In the genomic region with DNA sequence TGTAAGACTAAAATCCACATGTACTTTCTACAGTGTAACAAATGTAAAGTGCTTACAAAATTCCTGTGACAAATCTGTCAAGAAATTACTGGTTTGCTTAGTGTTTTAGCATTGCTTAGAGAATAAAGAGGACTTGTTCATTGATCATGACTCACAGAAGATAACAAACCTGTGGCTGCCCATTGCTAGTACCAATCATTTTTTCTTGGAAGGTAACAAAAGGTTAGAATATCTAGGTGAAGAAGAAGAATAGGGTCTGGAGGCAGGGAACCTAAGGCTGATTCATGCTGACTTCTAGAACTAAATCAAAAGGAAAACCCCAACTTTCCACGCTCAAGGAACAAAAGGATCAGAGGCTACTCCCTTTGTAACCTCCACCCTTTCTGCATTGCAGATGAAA, we compare ENCODE assay signal across 16 cellular contexts.
DNase-seq lines count a peak whose midpoint lies in the region; ATAC-seq lines count a peak whose summit lies in the region.
"Had no signal": no experiment of that assay in that cellular context is flagged by ENCODE, and none has a peak within 500 bp of the region (broad histone marks: within the 10 kb centered on the region; RNA-seq: fewer than 3 reads in every experiment).

No MANE protein-coding gene starts in this region.

- no peak overlapping the region for H3K27ac Mint-ChIP-seq in activated T-helper 17 cell treated with anti-CD3 and anti-CD28 coated beads, Interleukin-2, amount 50 U/mL, for 72 hours
- H3K27ac Mint-ChIP-seq: CD4-positive, CD25-positive, alpha-beta regulatory T cell; HFFc6 had no signal

- H3K36me3 Mint-ChIP-seq in activated T-helper 17 cell treated with anti-CD3 and anti-CD28 coated beads, Interleukin-2, amount 50 U/mL, for 72 hours (ENCODE audit: low read depth), result no peaks in the 10 kb centered on the region
- H3K36me3 Mint-ChIP-seq: CD4-positive, CD25-positive, alpha-beta regulatory T cell had no signal

- no peaks in the 10 kb centered on the region for H3K4me1 Mint-ChIP-seq in activated T-helper 17 cell treated with anti-CD3 and anti-CD28 coated beads, Interleukin-2, amount 50 U/mL, for 72 hours
- H3K4me1 Mint-ChIP-seq: CD4-positive, CD25-positive, alpha-beta regulatory T cell had no signal

- H3K27ac ChIP-seq in epithelial cell of prostate, result no peak overlapping the region
- H3K27ac ChIP-seq: BLaER1 treated with 17β-estradiol and CSF1 and Interleukin-3, amounts not matched to agents 10 nM and 100 nM; HL-60 had no signal

- in situ Hi-C loops in Caki2 (cut with HindIII; ENCODE audit: low pct_unique_long_range_greater_than_20kb, low sequenced_read_pairs), result no loop called here

- DNase-seq in Caki2 (ENCODE audit: low read depth), result peak; percentile 60
- peak; percentile 6 for DNase-seq in epithelial cell of prostate (ENCODE audit: low read depth, low spot score)
- DNase-seq in renal cortical epithelial cell (ENCODE audit: low read depth), result peak; percentile 31
- DNase-seq: CD4-positive, CD25-positive, alpha-beta regulatory T cell; DMS153; DMS79 treated with DMSO at 0.1 percent for 48 hours; EL; HCEC 1CT; HFFc6; KBM-7 had no signal

- no peak overlapping the region for H3K4me3 Mint-ChIP-seq in activated T-helper 17 cell treated with anti-CD3 and anti-CD28 coated beads, Interleukin-2, amount 50 U/mL, for 72 hours
- H3K4me3 Mint-ChIP-seq: CD4-positive, CD25-positive, alpha-beta regulatory T cell; HFFc6 had no signal

- H3K27me3 Mint-ChIP-seq in activated T-helper 17 cell treated with anti-CD3 and anti-CD28 coated beads, Interleukin-2, amount 50 U/mL, for 72 hours, result no peaks in the 10 kb centered on the region
- H3K27me3 Mint-ChIP-seq: CD4-positive, CD25-positive, alpha-beta regulatory T cell had no signal

- ATAC-seq in activated T-helper 17 cell treated with anti-CD3 and anti-CD28 coated beads, Interleukin-2, amount 50 U/mL, for 72 hours (replicated peaks), result peak; percentile 18
- ATAC-seq in HG03469 (IDR thresholded peaks at IDR 0.05; ENCODE audit: unreplicated experiment) (no peak), GM18517 (IDR thresholded peaks at IDR 0.05; ENCODE audit: unreplicated experiment) (no peak), HG02938 (IDR thresholded peaks at IDR 0.05; ENCODE audit: unreplicated experiment) (no peak)

- H3K9me3 Mint-ChIP-seq in activated T-helper 17 cell treated with anti-CD3 and anti-CD28 coated beads, Interleukin-2, amount 50 U/mL, for 72 hours, result no peaks in the 10 kb centered on the region

Comparison
In these comparisons a context has a peak if more than half of its experiments do, and no peak if none do; other contexts are left out.
1. DNase-seq: peak in every context shown above with its lines; median percentile 60 in Caki2; 31 in renal cortical epithelial cell; 6 in epithelial cell of prostate.